29 cellular contexts compared by ENCODE assay signal in genomic region chr11:45725776-45726606, GRCh38.
DNase-seq lines count a peak whose midpoint lies in the region; ATAC-seq lines count a peak whose summit lies in the region.
"Had no signal": no experiment of that assay in that cellular context is flagged by ENCODE, and none has a peak within 500 bp of the region (broad histone marks: within the 10 kb centered on the region; RNA-seq: fewer than 3 reads in every experiment).

No MANE protein-coding gene starts in this region.

- no peak overlapping the region for H3K4me3 ChIP-seq in Karpas-422 (ENCODE audit: low read length)
- H3K4me3 ChIP-seq: adrenal gland; BLaER1 treated with 17β-estradiol and CSF1 and Interleukin-3, amounts not matched to agents 10 nM and 100 nM; esophagus squamous epithelium; GM23338; heart left ventricle; left ventricle myocardium inferior; skin epidermis had no signal

- H2AFZ ChIP-seq in Karpas-422 (ENCODE audit: low read length) = no peak overlapping the region
- H2AFZ ChIP-seq: GM23338, parathyroid adenoma had no signal

- H3K36me3 ChIP-seq in Karpas-422 (ENCODE audit: insufficient read depth, low read length) = no peaks in the 10 kb centered on the region
- H3K36me3 ChIP-seq: adrenal gland; BLaER1 treated with 17β-estradiol and CSF1 and Interleukin-3, amounts not matched to agents 10 nM and 100 nM; esophagus squamous epithelium; heart left ventricle; left ventricle myocardium inferior had no signal

- H3K9me2 ChIP-seq in Karpas-422 (replicated peaks; ENCODE audit: insufficient read depth, low read length) = no peaks in the 10 kb centered on the region
- H3K9me2 ChIP-seq: SK-N-SH had no signal

- peaks cover 9% of the 10 kb centered on the region for H3K4me1 Mint-ChIP-seq in activated naive CD4-positive, alpha-beta T cell treated with anti-CD3 and anti-CD28 coated beads, Interleukin-2, amount 50 U/mL, for 24 hours
- H3K4me1 Mint-ChIP-seq in activated T-helper 17 cell treated with anti-CD3 and anti-CD28 coated beads, Interleukin-2, amount 50 U/mL, for 72 hours = no peaks in the 10 kb centered on the region

- no peak overlapping the region for H3K4me2 ChIP-seq in Karpas-422 (ENCODE audit: low read depth, low read length, poor library complexity, severe bottlenecking)
- H3K4me2 ChIP-seq: GM23338, SK-N-SH had no signal

- peaks cover 7% of the 10 kb centered on the region for H3K27me3 Mint-ChIP-seq in activated naive CD4-positive, alpha-beta T cell treated with anti-CD3 and anti-CD28 coated beads, Interleukin-2, amount 50 U/mL, for 24 hours
- H3K27me3 Mint-ChIP-seq in activated T-helper 17 cell treated with anti-CD3 and anti-CD28 coated beads, Interleukin-2, amount 50 U/mL, for 72 hours = peaks cover 13% of the 10 kb centered on the region

- ATAC-seq in activated T-helper 17 cell treated with anti-CD3 and anti-CD28 coated beads, Interleukin-2, amount 50 U/mL, for 72 hours (replicated peaks) = peak; percentile 72
- ATAC-seq: foreskin keratinocyte, GM23338, heart left ventricle, Right ventricle myocardium inferior had no signal

- no peaks in the 10 kb centered on the region for H3K9me3 ChIP-seq in Karpas-422 (ENCODE audit: low read length)
- H3K9me3 ChIP-seq: adrenal gland; BLaER1 treated with 17β-estradiol and CSF1 and Interleukin-3, amounts not matched to agents 10 nM and 100 nM; esophagus squamous epithelium; heart left ventricle; left ventricle myocardium inferior; SK-N-SH had no signal

- peak overlapping the region; percentile 75 for H3K27ac Mint-ChIP-seq in activated naive CD4-positive, alpha-beta T cell treated with anti-CD3 and anti-CD28 coated beads, Interleukin-2, amount 50 U/mL, for 24 hours
- peak overlapping the region; percentile 3 for H3K27ac Mint-ChIP-seq in activated T-helper 17 cell treated with anti-CD3 and anti-CD28 coated beads, Interleukin-2, amount 50 U/mL, for 72 hours
- H3K27ac Mint-ChIP-seq: brain, GM23338 had no signal

- no peaks in the 10 kb centered on the region for H3K9me3 Mint-ChIP-seq in activated naive CD4-positive, alpha-beta T cell treated with anti-CD3 and anti-CD28 coated beads, Interleukin-2, amount 50 U/mL, for 24 hours
- no peaks in the 10 kb centered on the region for H3K9me3 Mint-ChIP-seq in activated T-helper 17 cell treated with anti-CD3 and anti-CD28 coated beads, Interleukin-2, amount 50 U/mL, for 72 hours
- H3K9me3 Mint-ChIP-seq: GM23338 had no signal

- H3K36me3 Mint-ChIP-seq in activated naive CD4-positive, alpha-beta T cell treated with anti-CD3 and anti-CD28 coated beads, Interleukin-2, amount 50 U/mL, for 24 hours = no peaks in the 10 kb centered on the region
- H3K36me3 Mint-ChIP-seq in activated T-helper 17 cell treated with anti-CD3 and anti-CD28 coated beads, Interleukin-2, amount 50 U/mL, for 72 hours (ENCODE audit: low read depth) = no peaks in the 10 kb centered on the region
- H3K36me3 Mint-ChIP-seq: brain had no signal

- DNase-seq in DMS53 (lab: John Stamatoyannopoulos, UW) (peak; percentile 10), DMS53 treated with DMSO at 0.1 percent for 48 hours (lab: John Stamatoyannopoulos, UW; ENCODE audit: unreplicated experiment) (no peak), putamen (ENCODE audit: low spot score) (peak; percentile 12), Karpas-422 (no peak), NCI-H345 treated with DMSO at 0.1 percent for 48 hours (lab: John Stamatoyannopoulos, UW; ENCODE audit: unreplicated experiment) (no peak)
- no peak for DNase-seq in activated naive CD4-positive, alpha-beta T cell (lab: John Stamatoyannopoulos, UW)
- DNase-seq: activated CD4-positive, CD25-positive, alpha-beta regulatory T cell; adrenal gland; cerebellar nuclear complex; DMS79 treated with DMSO at 0.1 percent for 48 hours; esophagus squamous epithelium; foreskin keratinocyte; GDM1; heart left ventricle; left ventricle myocardium inferior; mesendoderm; NCI-H1417 treated with DMSO at 0.1 percent for 48 hours; NCI-H2029 treated with DMSO at 0.1 percent for 48 hours; NCI-H526; SK-N-SH had no signal

- no peaks in the 10 kb centered on the region for H3K4me1 ChIP-seq in Karpas-422 (ENCODE audit: low read length)
- H3K4me1 ChIP-seq: adrenal gland, esophagus squamous epithelium, foreskin keratinocyte, parathyroid adenoma had no signal

- H3K27ac ChIP-seq in Karpas-422 (ENCODE audit: low read length) = no peak overlapping the region
- H3K27ac ChIP-seq: 22Rv1; adrenal gland; BLaER1 treated with 17β-estradiol and CSF1 and Interleukin-3, amounts not matched to agents 10 nM and 100 nM; esophagus squamous epithelium; foreskin keratinocyte; heart left ventricle; left ventricle myocardium inferior; parathyroid adenoma; skin epidermis had no signal

- no peak overlapping the region for H3K4me3 Mint-ChIP-seq in activated naive CD4-positive, alpha-beta T cell treated with anti-CD3 and anti-CD28 coated beads, Interleukin-2, amount 50 U/mL, for 24 hours
- H3K4me3 Mint-ChIP-seq in activated T-helper 17 cell treated with anti-CD3 and anti-CD28 coated beads, Interleukin-2, amount 50 U/mL, for 72 hours = no peak overlapping the region
- H3K4me3 Mint-ChIP-seq: brain, GM23338 had no signal

- H4K20me1 ChIP-seq in Karpas-422 (ENCODE audit: insufficient read depth, low read depth, low read length) = no peaks in the 10 kb centered on the region
- H4K20me1 ChIP-seq: BLaER1 treated with 17β-estradiol and CSF1 and Interleukin-3, amounts not matched to agents 10 nM and 100 nM had no signal

- H3K27me3 ChIP-seq in Karpas-422 (ENCODE audit: low read length) = no peaks in the 10 kb centered on the region
- H3K27me3 ChIP-seq: adrenal gland; BLaER1 treated with 17β-estradiol and CSF1 and Interleukin-3, amounts not matched to agents 10 nM and 100 nM; heart left ventricle had no signal

- H3K9ac ChIP-seq in Karpas-422 (ENCODE audit: low read length) = no peak overlapping the region
- H3K9ac ChIP-seq: BLaER1 treated with 17β-estradiol and CSF1 and Interleukin-3, amounts not matched to agents 10 nM and 100 nM; parathyroid adenoma; SK-N-SH had no signal

- H3K79me2 ChIP-seq in Karpas-422 (ENCODE audit: low read length) = no peaks in the 10 kb centered on the region
- H3K79me2 ChIP-seq: parathyroid adenoma had no signal

Comparison
In these comparisons a context has a peak if more than half of its experiments do, and no peak if none do; other contexts are left out.
1. DNase-seq: peak in DMS53 (single experiment) and putamen (single experiment); none in DMS53 treated with DMSO at 0.1 percent for 48 hours (single experiment), activated naive CD4-positive, alpha-beta T cell (0 of 4), Karpas-422 (single experiment) and NCI-H345 treated with DMSO at 0.1 percent for 48 hours (single experiment).